Comparison of ENCODE assay signal across 12 cellular contexts in genomic region chr6:84581494-84582259, GRCh38.
DNase-seq lines count a peak whose midpoint lies in the region; ATAC-seq and TF ChIP-seq lines count a peak whose summit lies in the region.
"Had no signal": no experiment of that assay in that cellular context is flagged by ENCODE, and none has a peak within 500 bp of the region (broad histone marks: within the 10 kb centered on the region; RNA-seq: fewer than 3 reads in every experiment).

No MANE protein-coding gene starts in this region.

- WGBS in esophagus muscularis mucosa = 79% methylated on average over 4 of the region's 4 CpGs

- no peaks in the 10 kb centered on the region for H3K36me3 ChIP-seq in esophagus muscularis mucosa

- no peak for TF ChIP-seq POLR2A in esophagus muscularis mucosa (IDR thresholded peaks at IDR 0.05; ENCODE audit: low read depth)

- TF ChIP-seq CTCF in astrocyte of the cerebellum (IDR thresholded peaks at IDR 0.05; ENCODE audit: low read depth, low read length, missing control alignments) (no peak), osteocyte (IDR thresholded peaks at IDR 0.05) (no peak), esophagus muscularis mucosa (IDR thresholded peaks at IDR 0.05) (no peak)

- intact Hi-C loops in esophagus muscularis mucosa (cut with DNase I) = no loop called here

- ATAC-seq in GM18861 (IDR thresholded peaks at IDR 0.05; ENCODE audit: unreplicated experiment) = peak; percentile 64
- no peak for ATAC-seq in HG03097 (IDR thresholded peaks at IDR 0.05; ENCODE audit: low FRiP score, unreplicated experiment)
- ATAC-seq in activated CD4-positive, CD25-positive, alpha-beta regulatory T cell treated with anti-CD3 and anti-CD28 coated beads, Interleukin-2, amount 50 U/mL, for 24 hours = no peak

- no peaks in the 10 kb centered on the region for H3K27me3 ChIP-seq in esophagus muscularis mucosa

- no peak overlapping the region for H3K27ac ChIP-seq in esophagus muscularis mucosa (replicated peaks in 1 of 4)

- H3K27me3 Mint-ChIP-seq in osteocyte (ENCODE audit: unreplicated experiment) = no peaks in the 10 kb centered on the region
- H3K27me3 Mint-ChIP-seq: activated CD4-positive, alpha-beta memory T cell treated with anti-CD3 and anti-CD28 coated beads for 36 hours had no signal

- H3K4me1 Mint-ChIP-seq in osteocyte (ENCODE audit: unreplicated experiment) = peaks cover 14% of the 10 kb centered on the region
- H3K4me1 Mint-ChIP-seq: H9 had no signal

- H3K9me3 Mint-ChIP-seq in osteocyte (ENCODE audit: unreplicated experiment) = no peaks in the 10 kb centered on the region

- H3K4me3 ChIP-seq in astrocyte of the cerebellum (ENCODE audit: low read depth, low read length) (no peak overlapping the region), esophagus muscularis mucosa (no peak overlapping the region)

- H3K4me3 Mint-ChIP-seq in osteocyte (ENCODE audit: unreplicated experiment) = no peak overlapping the region
- H3K4me3 Mint-ChIP-seq: activated CD4-positive, alpha-beta memory T cell treated with anti-CD3 and anti-CD28 coated beads for 36 hours; H9 had no signal

- H3K4me1 ChIP-seq in esophagus muscularis mucosa = no peaks in the 10 kb centered on the region

- no peak for TF ChIP-seq EP300 in esophagus muscularis mucosa (IDR thresholded peaks at IDR 0.05)

- no peaks in the 10 kb centered on the region for H3K36me3 Mint-ChIP-seq in osteocyte (ENCODE audit: unreplicated experiment)
- H3K36me3 Mint-ChIP-seq: activated CD4-positive, alpha-beta memory T cell treated with anti-CD3 and anti-CD28 coated beads for 36 hours had no signal

- DNase-seq in M059J (ENCODE audit: low read depth) (peak; percentile 81), astrocyte of the cerebellum (ENCODE audit: low read depth) (peak; percentile 31), osteocyte (ENCODE audit: extremely low spot score, unreplicated experiment) (no peak), esophagus muscularis mucosa (ENCODE audit: extremely low spot score) (no peak)
- no peak for DNase-seq in activated CD8-positive, alpha-beta memory T cell treated with anti-CD3 and anti-CD28 coated beads, Interleukin-2, amount 50 U/mL, for 48 hours
- DNase-seq: activated CD4-positive, alpha-beta memory T cell treated with anti-CD3 and anti-CD28 coated beads for 36 hours; central memory CD4-positive, alpha-beta T cell; H9; nucleus accumbens had no signal

- no peaks in the 10 kb centered on the region for H3K9me3 ChIP-seq in esophagus muscularis mucosa

- in situ Hi-C loops in astrocyte of the cerebellum (cut with HindIII; ENCODE audit: low sequenced_read_pairs) = no loop called here

- H3K27ac Mint-ChIP-seq in osteocyte (ENCODE audit: unreplicated experiment) = peak overlapping the region; percentile 68
- H3K27ac Mint-ChIP-seq: activated CD4-positive, alpha-beta memory T cell treated with anti-CD3 and anti-CD28 coated beads for 36 hours; H9 had no signal

Comparison
In these comparisons a context has a peak if more than half of its experiments do, and no peak if none do; other contexts are left out.
1. DNase-seq: peak in M059J (single experiment) and astrocyte of the cerebellum (single experiment); none in osteocyte (single experiment), activated CD8-positive, alpha-beta memory T cell treated with anti-CD3 and anti-CD28 coated beads, Interleukin-2, amount 50 U/mL, for 48 hours (single experiment) and esophagus muscularis mucosa (single experiment).